In the genomic region with DNA sequence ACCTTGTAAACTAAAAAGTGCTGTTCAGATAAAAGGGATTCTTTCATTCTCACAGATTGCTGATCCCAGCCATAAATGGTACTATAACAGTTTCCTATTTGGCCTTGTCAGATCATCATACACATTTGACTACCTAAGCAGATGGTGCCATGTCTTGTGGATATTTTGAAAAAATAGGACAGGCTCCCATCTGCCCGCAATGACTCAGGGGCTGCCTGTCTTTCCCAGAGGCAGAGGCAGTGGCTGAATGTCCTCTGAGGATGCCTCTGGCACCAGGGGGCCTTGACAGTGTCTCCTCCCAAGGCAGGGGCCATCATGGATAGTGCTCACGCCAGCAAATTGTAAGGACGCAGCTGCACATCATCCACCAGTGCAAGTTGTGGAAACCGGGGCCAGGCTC, we compare ENCODE assay signal across 24 cellular contexts.
"Had no signal": no experiment of that assay in that cellular context is flagged by ENCODE, and none has a peak within 500 bp of the region (broad histone marks: within the 10 kb centered on the region; RNA-seq: fewer than 3 reads in every experiment).

No MANE protein-coding gene starts in this region.

- FAIRE-seq: endothelial cell of umbilical vein, kidney had no signal

- H3K4me3 ChIP-seq: coronary artery, esophagus squamous epithelium, lung, psoas muscle, sigmoid colon, stomach, testis, tibial artery had no signal

- H3K36me3 ChIP-seq: esophagus squamous epithelium, sigmoid colon, stomach, tibial artery had no signal

- H3K36me3 Mint-ChIP-seq: memory B cell; naive B cell; natural killer cell treated with Interleukin-12 subunit alpha and Interleukin-12 subunit beta and Interleukin-15 and Interleukin-18, amount 100 ng/mL, for 72 hours; stimulated activated effector memory CD8-positive, alpha-beta T cell treated with anti-CD3 and anti-CD28 coated beads, Interleukin-12 subunit alpha, Interleukin-12 subunit beta, amount 100 ng/mL, for 72 hours; type B pancreatic cell had no signal

- H3K27ac ChIP-seq: coronary artery, esophagus squamous epithelium, psoas muscle, sigmoid colon, stomach, testis, tibial artery had no signal

- H3K4me3 Mint-ChIP-seq: memory B cell; naive B cell; natural killer cell treated with Interleukin-12 subunit alpha and Interleukin-12 subunit beta and Interleukin-15 and Interleukin-18, amount 100 ng/mL, for 72 hours; neural crest cell; stimulated activated effector memory CD8-positive, alpha-beta T cell treated with anti-CD3 and anti-CD28 coated beads, Interleukin-12 subunit alpha, Interleukin-12 subunit beta, amount 100 ng/mL, for 72 hours; type B pancreatic cell had no signal

- H3K27ac Mint-ChIP-seq: memory B cell; naive B cell; natural killer cell treated with Interleukin-12 subunit alpha and Interleukin-12 subunit beta and Interleukin-15 and Interleukin-18, amount 100 ng/mL, for 72 hours; stimulated activated effector memory CD8-positive, alpha-beta T cell treated with anti-CD3 and anti-CD28 coated beads, Interleukin-12 subunit alpha, Interleukin-12 subunit beta, amount 100 ng/mL, for 72 hours; type B pancreatic cell had no signal

- H3K9me3 ChIP-seq: esophagus squamous epithelium, psoas muscle, sigmoid colon, stomach, testis, tibial artery had no signal

- H3K4me1 Mint-ChIP-seq: memory B cell; naive B cell; neural crest cell; stimulated activated effector memory CD8-positive, alpha-beta T cell treated with anti-CD3 and anti-CD28 coated beads, Interleukin-12 subunit alpha, Interleukin-12 subunit beta, amount 100 ng/mL, for 72 hours had no signal

- ATAC-seq: left lobe of liver; natural killer cell treated with Interleukin-12 subunit alpha and Interleukin-12 subunit beta and Interleukin-15 and Interleukin-18, amount 100 ng/mL, for 72 hours; psoas muscle; right cardiac atrium; stimulated activated effector memory CD8-positive, alpha-beta T cell treated with anti-CD3 and anti-CD28 coated beads, Interleukin-12 subunit alpha, Interleukin-12 subunit beta, amount 100 ng/mL, for 72 hours had no signal

- DNase-seq: dermis blood vessel endothelial cell; effector memory CD4-positive, alpha-beta T cell; esophagus squamous epithelium; foreskin melanocyte; kidney; naive B cell; psoas muscle; right cardiac atrium; sigmoid colon; stimulated activated CD4-positive, alpha-beta T cell treated with anti-CD3 and anti-CD28 coated beads, Interleukin-2, amount 100 ng/mL, for 24 hours; stimulated activated CD4-positive, alpha-beta T cell treated with anti-CD3 and anti-CD28 coated beads, Interleukin-4, amount 100 ng/mL, for 24 hours; stimulated activated naive CD4-positive, alpha-beta T cell treated with Interleukin-2 at 50 U/mL for 16 hours; stomach; testis; tibial artery had no signal

- H3K27me3 ChIP-seq: sigmoid colon, stomach, testis, tibial artery had no signal

- H3K4me1 ChIP-seq: esophagus squamous epithelium, psoas muscle, sigmoid colon, stomach, testis, tibial artery had no signal
